ENCODE assay signal across 21 cellular contexts in genomic region chr9:83313771-83314170, GRCh38.
"Had no signal": no experiment of that assay in that cellular context is flagged by ENCODE, and none has a peak within 500 bp of the region (broad histone marks: within the 10 kb centered on the region; RNA-seq: fewer than 3 reads in every experiment).

No MANE protein-coding gene starts in this region.

- H3K4me1 Mint-ChIP-seq: memory B cell; naive thymus-derived CD4-positive, alpha-beta T cell had no signal

- H3K4me3 ChIP-seq: body of pancreas, mucosa of descending colon, tibial nerve had no signal

- H3K4me3 Mint-ChIP-seq: activated CD8-positive, alpha-beta T cell treated with anti-CD3 and anti-CD28 coated beads, Interleukin-2, amount 10 ng/mL, durations not matched to agents 7 days and 5 days; memory B cell; naive thymus-derived CD4-positive, alpha-beta T cell had no signal

- H3K27ac Mint-ChIP-seq: activated CD8-positive, alpha-beta T cell treated with anti-CD3 and anti-CD28 coated beads, Interleukin-2, amount 10 ng/mL, durations not matched to agents 7 days and 5 days; activated naive CD4-positive, alpha-beta T cell treated with anti-CD3 and anti-CD28 coated beads, Interleukin-2, amount 50 U/mL, for 72 hours; memory B cell; naive thymus-derived CD4-positive, alpha-beta T cell had no signal

- FAIRE-seq: colon had no signal

- H3K36me3 Mint-ChIP-seq: activated naive CD4-positive, alpha-beta T cell treated with anti-CD3 and anti-CD28 coated beads, Interleukin-2, amount 50 U/mL, for 72 hours; memory B cell had no signal

- DNase-seq: activated CD4-positive, alpha-beta T cell treated with anti-CD3 and anti-CD28 coated beads for 4 hours; activated CD8-positive, alpha-beta memory T cell treated with anti-CD3 and anti-CD28 coated beads, Interleukin-2, amount 50 U/mL, for 4 hours; activated CD8-positive, alpha-beta T cell treated with anti-CD3 and anti-CD28 coated beads, Interleukin-2, amount 10 ng/mL, durations not matched to agents 7 days and 5 days; activated effector memory CD4-positive, alpha-beta T cell treated with anti-CD3 and anti-CD28 coated beads, Interleukin-2, amount 50 U/mL, for 16 hours; activated T-cell treated with anti-CD3 and anti-CD28 coated beads, Interleukin-2, amount 50 U/mL, for 48 hours; body of pancreas; caudate nucleus; islet precursor cell; left ventricle myocardium superior; mucosa of descending colon; naive thymus-derived CD4-positive, alpha-beta T cell; retina; stimulated activated CD4-positive, alpha-beta T cell treated with anti-CD3 and anti-CD28 coated beads, Interleukin-4, amount 100 ng/mL, for 1 hour; stimulated activated naive CD4-positive, alpha-beta T cell treated with Interleukin-2 at 50 U/mL for 16 hours; substantia nigra had no signal

- H3K27me3 ChIP-seq: body of pancreas, tibial nerve had no signal

- H3K9me3 ChIP-seq: body of pancreas, mucosa of descending colon, tibial nerve had no signal

- ATAC-seq: activated CD8-positive, alpha-beta T cell treated with anti-CD3 and anti-CD28 coated beads, Interleukin-2, amount 10 ng/mL, durations not matched to agents 7 days and 5 days; activated naive CD4-positive, alpha-beta T cell treated with anti-CD3 and anti-CD28 coated beads, Interleukin-2, amount 50 U/mL, for 72 hours; body of pancreas; esophagus mucosa; left ventricle myocardium superior; mucosa of descending colon; naive thymus-derived CD4-positive, alpha-beta T cell had no signal

- H3K4me1 ChIP-seq: body of pancreas, tibial nerve had no signal

- H3K27ac ChIP-seq: body of pancreas, tibial nerve, VCaP had no signal

- H3K9me3 Mint-ChIP-seq: activated naive CD4-positive, alpha-beta T cell treated with anti-CD3 and anti-CD28 coated beads, Interleukin-2, amount 50 U/mL, for 72 hours; memory B cell had no signal
